In the genomic region with DNA sequence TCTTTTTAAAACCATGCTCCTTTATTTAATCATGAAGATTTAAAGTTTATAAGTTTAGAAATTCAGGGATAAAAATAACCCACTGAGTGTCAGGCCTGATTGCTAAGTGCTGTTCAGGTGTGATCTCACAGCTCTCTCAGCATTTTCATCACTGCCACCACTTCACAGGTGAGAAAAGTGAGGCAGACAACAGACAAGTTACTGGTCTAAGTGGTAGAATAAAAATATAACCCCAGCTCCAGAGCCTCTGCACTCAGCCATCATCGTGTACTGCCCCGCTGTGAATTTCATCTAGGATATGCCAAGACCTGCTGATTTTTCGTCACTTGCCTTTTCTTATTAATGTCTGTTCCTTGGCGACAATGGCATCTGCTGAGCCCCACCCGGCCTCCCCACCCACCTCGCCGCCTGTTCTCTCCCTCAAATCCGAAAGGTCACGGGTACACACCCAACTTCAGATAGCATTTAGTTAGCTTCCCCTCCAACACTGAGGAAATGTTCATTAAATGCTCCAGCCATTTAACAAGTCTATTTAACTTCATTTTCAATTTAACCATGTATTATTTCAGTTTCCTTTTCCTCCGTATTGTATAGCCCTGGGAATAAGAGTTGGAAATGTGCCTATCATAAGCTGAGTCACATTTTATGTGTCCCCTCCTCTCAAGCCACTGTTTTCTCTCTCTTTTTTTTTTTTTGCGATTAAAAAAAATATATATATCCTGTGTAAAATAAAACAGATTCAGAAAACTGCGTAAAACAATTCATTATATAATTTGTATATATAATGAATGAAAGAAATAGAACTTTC, we compare ENCODE assay signal across 19 cellular contexts.
"Had no signal": no experiment of that assay in that cellular context is flagged by ENCODE, and none has a peak within 500 bp of the region (broad histone marks: within the 10 kb centered on the region; RNA-seq: fewer than 3 reads in every experiment).

No MANE protein-coding gene starts in this region.

- H3K36me3 ChIP-seq: thoracic aorta had no signal

- H3K4me3 ChIP-seq: lung, psoas muscle, thoracic aorta had no signal

- H3K9me3 ChIP-seq: thoracic aorta had no signal

- FAIRE-seq: colon had no signal

- ATAC-seq: natural killer cell treated with Interleukin-12 subunit alpha and Interleukin-12 subunit beta and Interleukin-15 and Interleukin-18, amount 100 ng/mL, for 72 hours; psoas muscle; sciatic nerve; SK-N-SH treated with all-trans-retinoic acid at 6 μM for 48 hours had no signal

- H3K27ac ChIP-seq: psoas muscle, thoracic aorta had no signal

- DNase-seq: activated CD4-positive, alpha-beta T cell treated with anti-CD3 and anti-CD28 coated beads for 1 hour; activated CD4-positive, alpha-beta T cell treated with anti-CD3 and anti-CD28 coated beads, Interleukin-2, amount 50 U/mL, for 48 hours; activated naive CD4-positive, alpha-beta T cell treated with anti-CD3 and anti-CD28 coated beads, Interleukin-2, amount 50 U/mL, for 16 hours; activated T-cell treated with anti-CD3 and anti-CD28 coated beads, Interleukin-2, amount 50 U/mL, for 1 hour; effector memory CD4-positive, alpha-beta T cell; foreskin melanocyte; immature natural killer cell; nucleus accumbens; psoas muscle; stimulated activated CD4-positive, alpha-beta T cell treated with anti-CD3 and anti-CD28 coated beads, Interleukin-12 subunit alpha, Interleukin-12 subunit beta, amount 100 ng/mL, for 4 hours; stimulated activated CD4-positive, alpha-beta T cell treated with anti-CD3 and anti-CD28 coated beads, Interleukin-2, amount 100 ng/mL, for 24 hours; T-helper 1 cell; T1000 had no signal

- H3K4me1 ChIP-seq: psoas muscle had no signal
